ENCODE assay signal across 32 cellular contexts in genomic region chr10:122643931-122644534, GRCh38. TPM values are rescaled to one million over a fixed set of nuclear protein-coding genes. Genes with fewer than 3 reads are reported as not detected.
"Had no signal": no experiment of that assay in that cellular context is flagged by ENCODE, and none has a peak within 500 bp of the region (broad histone marks: within the 10 kb centered on the region; RNA-seq: fewer than 3 reads in every experiment).

No MANE protein-coding gene starts in this region.

- H3K27ac ChIP-seq: KMS-11, Peyer's patch, SJSA1 had no signal

- H3K9me3 ChIP-seq: Peyer's patch, SJSA1, SK-N-SH had no signal

- H3K27me3 ChIP-seq: Peyer's patch, SJSA1 had no signal

- H3K4me3 Mint-ChIP-seq: activated CD4-positive, alpha-beta T cell treated with anti-CD3 and anti-CD28 coated beads, Interleukin-2, amount 10 ng/mL, durations not matched to agents 24 days and 14 days; activated CD8-positive, alpha-beta T cell treated with anti-CD3 and anti-CD28 coated beads for 36 hours; activated naive CD4-positive, alpha-beta T cell treated with anti-CD3 and anti-CD28 coated beads, Interleukin-2, amount 10 ng/mL, durations not matched to agents 7 days and 5 days; activated naive CD8-positive, alpha-beta T cell; activated naive CD8-positive, alpha-beta T cell treated with anti-CD3 and anti-CD28 coated beads, Interleukin-2, amount 50 U/mL, for 24 hours; brain; T-helper 1 cell treated with Interleukin-12 subunit alpha and Interleukin-12 subunit beta and Interleukin-4 antibody, amounts not matched to agents 30 μg/mL and 1 μg/mL, for 36 hours; T-helper 2 cell treated with Interferon-gamma antibody and Interleukin-4, amounts not matched to agents 5 μg/mL and 100 μg/mL, for 36 hours had no signal

- H3K4me3 ChIP-seq: Peyer's patch, SJSA1 had no signal

- H3K9me3 Mint-ChIP-seq: activated CD4-positive, alpha-beta T cell treated with anti-CD3 and anti-CD28 coated beads, Interleukin-2, amount 10 ng/mL, durations not matched to agents 24 days and 14 days; activated CD8-positive, alpha-beta T cell treated with anti-CD3 and anti-CD28 coated beads for 36 hours; activated naive CD4-positive, alpha-beta T cell treated with anti-CD3 and anti-CD28 coated beads, Interleukin-2, amount 10 ng/mL, durations not matched to agents 7 days and 5 days; activated naive CD8-positive, alpha-beta T cell treated with anti-CD3 and anti-CD28 coated beads, Interleukin-2, amount 50 U/mL, for 24 hours; activated T-helper 2 cell treated with anti-CD3 and anti-CD28 coated beads, Interferon-gamma antibody, Interleukin-2, Interleukin-4, amounts not matched to agents 10 μg/mL and 5 μg/mL and 100 μg/mL, durations not matched to agents 14 hours and 24 hours and 36 hours; brain; T-helper 1 cell treated with Interleukin-12 subunit alpha and Interleukin-12 subunit beta and Interleukin-4 antibody, amounts not matched to agents 30 μg/mL and 1 μg/mL, for 36 hours; T-helper 2 cell treated with Interferon-gamma antibody and Interleukin-4, amounts not matched to agents 5 μg/mL and 100 μg/mL, for 36 hours had no signal

- DNase-seq: activated CD4-positive, alpha-beta T cell treated with anti-CD3 and anti-CD28 coated beads, Interleukin-2, amount 10 ng/mL, durations not matched to agents 24 days and 14 days; activated CD4-positive, alpha-beta T cell treated with anti-CD3 and anti-CD28 coated beads, Interleukin-2, amount 50 U/mL, for 4 hours; activated CD8-positive, alpha-beta T cell treated with anti-CD3 and anti-CD28 coated beads for 36 hours; activated naive CD4-positive, alpha-beta T cell treated with anti-CD3 and anti-CD28 coated beads, Interleukin-2, amount 10 ng/mL, durations not matched to agents 7 days and 5 days; activated naive CD8-positive, alpha-beta T cell treated with anti-CD3 and anti-CD28 coated beads, Interleukin-2, amount 50 U/mL, for 24 hours; activated T-cell treated with anti-CD3 and anti-CD28 coated beads, Interleukin-2, amount 50 U/mL, for 1 hour; anterior cingulate cortex; MM.1S; MV-4-11; NCI-H1092; NCI-H1436 treated with DMSO at 0.1 percent for 48 hours; NCI-H1694 treated with DMSO at 0.1 percent for 48 hours; NCI-H2029; NCI-H510A; NCI-H526; NCI-H748 treated with DMSO at 0.1 percent for 48 hours; NK-92 treated with Interleukin-12 subunit alpha and Interleukin-12 subunit beta, amount 100 ng/mL, for 24 hours; PC-3; RPMI8226; SHP77 treated with DMSO at 0.1 percent for 48 hours; SK-N-SH had no signal

- H3K27me3 Mint-ChIP-seq: activated CD4-positive, alpha-beta T cell treated with anti-CD3 and anti-CD28 coated beads, Interleukin-2, amount 10 ng/mL, durations not matched to agents 24 days and 14 days; activated naive CD8-positive, alpha-beta T cell had no signal

- H3K27ac Mint-ChIP-seq: activated CD4-positive, alpha-beta T cell treated with anti-CD3 and anti-CD28 coated beads, Interleukin-2, amount 10 ng/mL, durations not matched to agents 24 days and 14 days; activated CD8-positive, alpha-beta T cell treated with anti-CD3 and anti-CD28 coated beads for 36 hours; activated naive CD4-positive, alpha-beta T cell treated with anti-CD3 and anti-CD28 coated beads, Interleukin-2, amount 10 ng/mL, durations not matched to agents 7 days and 5 days; activated naive CD8-positive, alpha-beta T cell; activated naive CD8-positive, alpha-beta T cell treated with anti-CD3 and anti-CD28 coated beads, Interleukin-2, amount 50 U/mL, for 24 hours; activated T-helper 2 cell treated with anti-CD3 and anti-CD28 coated beads, Interferon-gamma antibody, Interleukin-2, Interleukin-4, amounts not matched to agents 10 μg/mL and 5 μg/mL and 100 μg/mL, durations not matched to agents 14 hours and 24 hours and 36 hours; brain; T-helper 1 cell treated with Interleukin-12 subunit alpha and Interleukin-12 subunit beta and Interleukin-4 antibody, amounts not matched to agents 30 μg/mL and 1 μg/mL, for 36 hours; T-helper 2 cell treated with Interferon-gamma antibody and Interleukin-4, amounts not matched to agents 5 μg/mL and 100 μg/mL, for 36 hours had no signal

- H3K4me1 ChIP-seq: Peyer's patch, SJSA1 had no signal

- H3K4me2 ChIP-seq: KMS-11, SK-N-SH had no signal

- H3K36me3 Mint-ChIP-seq: activated naive CD4-positive, alpha-beta T cell treated with anti-CD3 and anti-CD28 coated beads, Interleukin-2, amount 10 ng/mL, durations not matched to agents 7 days and 5 days; activated naive CD8-positive, alpha-beta T cell; brain had no signal

- H3K36me3 ChIP-seq: SJSA1 had no signal

- H3K4me1 Mint-ChIP-seq: activated CD4-positive, alpha-beta T cell treated with anti-CD3 and anti-CD28 coated beads, Interleukin-2, amount 10 ng/mL, durations not matched to agents 24 days and 14 days; activated naive CD4-positive, alpha-beta T cell treated with anti-CD3 and anti-CD28 coated beads, Interleukin-2, amount 10 ng/mL, durations not matched to agents 7 days and 5 days; activated naive CD8-positive, alpha-beta T cell treated with anti-CD3 and anti-CD28 coated beads, Interleukin-2, amount 50 U/mL, for 24 hours; brain had no signal

RNA-seq across cellular contexts. Expression of gene C10orf120, which starts 55.6 kb away (rescaled TPM):
- total RNA-seq: activated CD4-positive, alpha-beta T cell treated with anti-CD3 and anti-CD28 coated beads, Interleukin-2, amount 10 ng/mL, durations not matched to agents 24 days and 14 days; activated CD8-positive, alpha-beta memory T cell treated with anti-CD3 and anti-CD28 coated beads for 36 hours; activated CD8-positive, alpha-beta T cell treated with anti-CD3 and anti-CD28 coated beads for 36 hours; activated T-helper 2 cell treated with anti-CD3 and anti-CD28 coated beads, Interferon-gamma antibody, Interleukin-2, Interleukin-4, amounts not matched to agents 10 μg/mL and 5 μg/mL and 100 μg/mL, durations not matched to agents 14 hours and 24 hours and 36 hours; bronchial epithelial cell; LHCN-M2; PC-3; Peyer's patch; SJSA1 had no signal
